In genomic region chr20:48858075-48858790, GRCh38 we compare ENCODE assay signal across 1 cellular context.
TF ChIP-seq lines count a peak whose summit lies in the region.

No MANE protein-coding gene starts in this region.

TF ChIP-seq in IMR-90, 13 proteins besides CTCF, POLR2A, EP300 and RAD21 (continued from another document):
- TF ChIP-seq, protein P1, sequence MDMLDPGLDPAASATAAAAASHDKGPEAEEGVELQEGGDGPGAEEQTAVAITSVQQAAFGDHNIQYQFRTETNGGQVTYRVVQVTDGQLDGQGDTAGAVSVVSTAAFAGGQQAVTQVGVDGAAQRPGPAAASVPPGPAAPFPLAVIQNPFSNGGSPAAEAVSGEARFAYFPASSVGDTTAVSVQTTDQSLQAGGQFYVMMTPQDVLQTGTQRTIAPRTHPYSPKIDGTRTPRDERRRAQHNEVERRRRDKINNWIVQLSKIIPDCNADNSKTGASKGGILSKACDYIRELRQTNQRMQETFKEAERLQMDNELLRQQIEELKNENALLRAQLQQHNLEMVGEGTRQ (IDR thresholded peaks at IDR 0.05; ENCODE audit: low read depth, low read length) = no peak
- no peak for TF ChIP-seq MAZ (IDR thresholded peaks at IDR 0.05; ENCODE audit: borderline replicate concordance, low read depth, low read length)
- no peak for TF ChIP-seq CHD1 (IDR thresholded peaks at IDR 0.05; ENCODE audit: low read depth, low read length)
- TF ChIP-seq MAFK (IDR thresholded peaks at IDR 0.05; ENCODE audit: low read depth, low read length) = no peak
- TF ChIP-seq CEBPB (IDR thresholded peaks at IDR 0.05; ENCODE audit: low read depth, low read length) = no peak
